In genomic region chr18:49052891-49053644, GRCh38 we compare ENCODE assay signal across 8 cellular contexts.
DNase-seq lines count a peak whose midpoint lies in the region; ATAC-seq, FAIRE-seq and TF ChIP-seq lines count a peak whose summit lies in the region.

No MANE protein-coding gene starts in this region.

- H3K9me3 Mint-ChIP-seq in Caco-2 (ENCODE audit: unreplicated experiment): no peaks in the 10 kb centered on the region

- POLR2A ChIA-PET in K562 (lab: Yijun Ruan, JAX) (interaction anchor here (0.8 to 1.3 kb wide), 3 partner anchors 10 to 29 kb away, joined by 3 to 9 read pairs (median 3); no protein-coding TSS in a partner anchor), Caco-2 (lab: Charles Lee) (no interaction called here)

- DNase-seq in DND-41 (peak; percentile 78), NCI-H1694 treated with DMSO at 0.1 percent for 48 hours (lab: John Stamatoyannopoulos, UW) (peak; percentile 69), K562 (ENCODE audit: extremely low read depth in 1 of 4, low spot score in 3 of 4) (no peak), retinal pigment epithelial cell (ENCODE audit: low read depth) (peak; percentile 28), iPS-NIHi7 (ENCODE audit: extremely low spot score) (no peak), lower leg skin (ENCODE audit: low spot score in 2 of 2) (no peak), Caco-2 (no peak)

- H2AFZ ChIP-seq in DND-41 (ENCODE audit: low read depth, low read length) (peak overlapping the region; percentile 53; the same call in 1 of the 2 replicates), K562 (ENCODE audit: low read depth, low read length) (no peak overlapping the region)

- H3K4me3 ChIP-seq in DND-41 (ENCODE audit: low read depth in 1 of 2, low read length in 2 of 2) (peak overlapping the region in 1 of 2 experiments; percentile 17; a peak in 1 of 4 replicates), K562 (no peak overlapping the region), retinal pigment epithelial cell (ENCODE audit: low read length) (no peak overlapping the region), lower leg skin (ENCODE audit: low read depth, poor library complexity, severe bottlenecking) (no peak overlapping the region), Caco-2 (ENCODE audit: low read depth, low read length) (no peak overlapping the region)

- H3K4me1 Mint-ChIP-seq in Caco-2 (ENCODE audit: low read depth, unreplicated experiment): no peaks in the 10 kb centered on the region

- H3K27me3 ChIP-seq in DND-41 (ENCODE audit: insufficient read depth, low read length, poor library complexity): no peaks in the 10 kb centered on the region
- H3K27me3 ChIP-seq in K562 (ENCODE audit: control insufficient read depth in 2 of 2, insufficient read depth in 2 of 2, low read length in 2 of 2): no peaks in the 10 kb centered on the region
- H3K27me3 ChIP-seq in Caco-2 (replicated peaks; ENCODE audit: control insufficient read depth, insufficient read depth, low read length): no peaks in the 10 kb centered on the region

- H3K9ac ChIP-seq in DND-41 (ENCODE audit: low read depth, low read length) (peak overlapping the region; percentile 48), K562 (ENCODE audit: insufficient read depth in 1 of 2, low read depth in 2 of 2, low read length in 2 of 2) (no peak overlapping the region)

- no peaks in the 10 kb centered on the region for H3K9me3 ChIP-seq in DND-41 (ENCODE audit: insufficient read depth, low read length, severe bottlenecking)
- no peaks in the 10 kb centered on the region for H3K9me3 ChIP-seq in K562 (replicated peaks; ENCODE audit: control insufficient read depth, insufficient read depth, low read depth, low read length)
- no peaks in the 10 kb centered on the region for H3K9me3 ChIP-seq in Caco-2

- in situ Hi-C loops in K562 (cut with MboI): no loop called here

- H3K27ac ChIP-seq in DND-41 (ENCODE audit: low read length): peak overlapping the region; percentile 95
- H3K27ac ChIP-seq in K562 (ENCODE audit: extremely low read depth, low read depth, low read length): no peak overlapping the region

- no peaks in the 10 kb centered on the region for H3K27me3 Mint-ChIP-seq in Caco-2 (ENCODE audit: insufficient read depth, unreplicated experiment)

- peak; percentile 29 for TF ChIP-seq CTCF in DND-41 (IDR thresholded peaks at IDR 0.05; ENCODE audit: borderline replicate concordance, extremely low read depth, low read length, poor library complexity, severe bottlenecking)
- TF ChIP-seq CTCF in K562 (IDR thresholded peaks at IDR 0.05 in 2 of 3, conservative IDR thresholded peaks at IDR 0.05 in 1 of 3; ENCODE audit: insufficient read depth in 2 of 3, low read depth in 1 of 3, low read length in 3 of 3): no peak
- TF ChIP-seq CTCF in retinal pigment epithelial cell (conservative IDR thresholded peaks at IDR 0.05; ENCODE audit: low read depth, low read length): no peak
- TF ChIP-seq CTCF in lower leg skin (IDR thresholded peaks at IDR 0.05): no peak
- no peak for TF ChIP-seq CTCF in Caco-2 (IDR thresholded peaks at IDR 0.05; ENCODE audit: insufficient read depth in 1 of 2, low read depth in 1 of 2, low read length in 1 of 2, severe bottlenecking in 1 of 2, unreplicated experiment in 1 of 2)

- WGBS in K562 (ENCODE audit: insufficient coverage, low coverage, missing lambda C conversion rate): 53% methylated on average over 10 of the region's 10 CpGs
- 73 to 77% methylated on average over 10 of the region's 10 CpGs for whole genome bisulfite sequencing in lower leg skin, 2 donors

- H4K20me1 ChIP-seq in DND-41 (ENCODE audit: insufficient read depth, low read length) (no peaks in the 10 kb centered on the region), K562 (replicated peaks; ENCODE audit: control insufficient read depth, insufficient read depth, low read length) (no peaks in the 10 kb centered on the region)

- no peak for FAIRE-seq in K562 (lab: Jason Lieb, UNC)

- no peak overlapping the region for H3K4me3 Mint-ChIP-seq in Caco-2 (ENCODE audit: unreplicated experiment)

- no peak for TF ChIP-seq RAD21 in K562 (CRISPR knock-in tag; conservative IDR thresholded peaks at IDR 0.05 in 1 of 2, IDR thresholded peaks at IDR 0.05 in 1 of 2)

- CTCF ChIA-PET in K562 (lab: Yijun Ruan, JAX; ENCODE audit: low intra/inter-chr PET ratio): no interaction called here
- CTCF ChIA-PET in Caco-2 (lab: Charles Lee): no interaction called here

- H3K9me1 ChIP-seq in K562 (ENCODE audit: control insufficient read depth, insufficient read depth, low read length): peaks cover 5% of the 10 kb centered on the region

- ATAC-seq in DND-41 (ENCODE audit: insufficient read depth, low read depth) (peak; percentile 89), K562 (no peak), HG03432 (IDR thresholded peaks at IDR 0.05; ENCODE audit: unreplicated experiment) (no peak)

- BruUV-seq in K562 (replicated peaks; lab: Mats Ljungman, UMichigan) (no TSS peak), Caco-2 (replicated peaks; lab: Mats Ljungman, UMichigan) (no TSS peak)

- H3K36me3 Mint-ChIP-seq in Caco-2 (ENCODE audit: insufficient read depth, unreplicated experiment): no peaks in the 10 kb centered on the region

- intact Hi-C loops in K562 (cut with micrococcal nuclease) (no loop called here), lower leg skin (cut with DNase I; ENCODE audit: low total_unique reads) (no loop called here), Caco-2 (cut with micrococcal nuclease; ENCODE audit: unreplicated experiment) (no loop called here)

- H3K79me2 ChIP-seq in DND-41 (ENCODE audit: insufficient read depth, low read length) (no peaks in the 10 kb centered on the region), K562 (ENCODE audit: control insufficient read depth, insufficient read depth, low read length) (no peaks in the 10 kb centered on the region)

- TF ChIP-seq POLR2A in K562 (conservative IDR thresholded peaks at IDR 0.05) (no peak), lower leg skin (IDR thresholded peaks at IDR 0.05) (no peak)

- H3K4me1 ChIP-seq in DND-41 (ENCODE audit: insufficient read depth, low read length) (peaks cover 68% of the 10 kb centered on the region), K562 (replicated peaks in 1 of 2; ENCODE audit: control insufficient read depth in 2 of 2, insufficient read depth in 2 of 2, low read length in 2 of 2) (peaks cover 2 to 11% of the 10 kb centered on the region in 2 experiments; a peak in 3 of 5 replicates), Caco-2 (no peaks in the 10 kb centered on the region)

- H3K27ac Mint-ChIP-seq in Caco-2 (ENCODE audit: unreplicated experiment): no peak overlapping the region

- peak overlapping the region; percentile 44 for H3K4me2 ChIP-seq in DND-41 (ENCODE audit: insufficient read depth, low read length)
- H3K4me2 ChIP-seq in K562 (ENCODE audit: insufficient read depth, low read length): no peak overlapping the region

- TF ChIP-seq EP300 in K562 (IDR thresholded peaks at IDR 0.05; ENCODE audit: low read length): no peak

- peaks cover 10% of the 10 kb centered on the region for H3K36me3 ChIP-seq in DND-41 (ENCODE audit: insufficient read depth, low read length)
- no peaks in the 10 kb centered on the region for H3K36me3 ChIP-seq in K562 (ENCODE audit: control insufficient read depth, insufficient read depth, low read length)
- H3K36me3 ChIP-seq in Caco-2 (ENCODE audit: control insufficient read depth, insufficient read depth, low read length): no peaks in the 10 kb centered on the region

TF ChIP-seq in K562, 482 proteins besides CTCF, POLR2A, EP300 and RAD21:
- TF ChIP-seq HIVEP1 (CRISPR knock-in tag; IDR thresholded peaks at IDR 0.05): no peak
- no peak for TF ChIP-seq NR4A1 (CRISPR knock-in tag; IDR thresholded peaks at IDR 0.05)
- no peak for TF ChIP-seq NR4A1 (tag; IDR thresholded peaks at IDR 0.05)
- peak; percentile 56 for TF ChIP-seq FOSL1 (tag; conservative IDR thresholded peaks at IDR 0.05)
- peak; percentile 30; the same call in 1 of the 2 replicates for TF ChIP-seq NFIC (IDR thresholded peaks at IDR 0.05)
- TF ChIP-seq, protein P1, sequence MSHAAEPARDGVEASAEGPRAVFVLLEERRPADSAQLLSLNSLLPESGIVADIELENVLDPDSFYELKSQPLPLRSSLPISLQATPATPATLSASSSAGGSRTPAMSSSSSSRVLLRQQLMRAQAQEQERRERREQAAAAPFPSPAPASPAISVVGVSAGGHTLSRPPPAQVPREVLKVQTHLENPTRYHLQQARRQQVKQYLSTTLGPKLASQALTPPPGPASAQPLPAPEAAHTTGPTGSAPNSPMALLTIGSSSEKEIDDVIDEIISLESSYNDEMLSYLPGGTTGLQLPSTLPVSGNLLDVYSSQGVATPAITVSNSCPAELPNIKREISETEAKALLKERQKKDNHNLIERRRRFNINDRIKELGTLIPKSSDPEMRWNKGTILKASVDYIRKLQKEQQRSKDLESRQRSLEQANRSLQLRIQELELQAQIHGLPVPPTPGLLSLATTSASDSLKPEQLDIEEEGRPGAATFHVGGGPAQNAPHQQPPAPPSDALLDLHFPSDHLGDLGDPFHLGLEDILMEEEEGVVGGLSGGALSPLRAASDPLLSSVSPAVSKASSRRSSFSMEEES (CRISPR knock-in tag; IDR thresholded peaks at IDR 0.05): peak; percentile 63
- no peak for TF ChIP-seq KHSRP (IDR thresholded peaks at IDR 0.05)

Comparison
In these comparisons a context has a peak if more than half of its experiments do, and no peak if none do; other contexts are left out.
1. DNase-seq: peak in DND-41 (single experiment), NCI-H1694 treated with DMSO at 0.1 percent for 48 hours (single experiment) and retinal pigment epithelial cell (single experiment); none in K562 (0 of 4), iPS-NIHi7 (single experiment), lower leg skin (0 of 2) and Caco-2 (0 of 2).